Comparison of ENCODE assay signal across 14 cellular contexts in genomic region chr9:136664000-136664798, GRCh38. TPM values are rescaled to one million over a fixed set of nuclear protein-coding genes. Genes with fewer than 3 reads are reported as not detected.
DNase-seq lines count a peak whose midpoint lies in the region; ATAC-seq, FAIRE-seq and TF ChIP-seq lines count a peak whose summit lies in the region.
"Had no signal": no experiment of that assay in that cellular context is flagged by ENCODE, and none has a peak within 500 bp of the region (broad histone marks: within the 10 kb centered on the region; RNA-seq: fewer than 3 reads in every experiment).

No MANE protein-coding gene starts in this region.

- H3K27me3 ChIP-seq in BLaER1 (peaks cover 47% of the 10 kb centered on the region; the same call in 1 of the 2 replicates), K562 (ENCODE audit: control insufficient read depth in 2 of 2, insufficient read depth in 2 of 2, low read length in 2 of 2) (no peaks in the 10 kb centered on the region), liver (ENCODE audit: control insufficient read depth in 4 of 4, insufficient read depth in 4 of 4, low read length in 3 of 4) (no peaks in the 10 kb centered on the region)
- H3K27me3 ChIP-seq: pancreas had no signal

- H4K20me1 ChIP-seq in BLaER1 (peaks cover 41% of the 10 kb centered on the region), K562 (replicated peaks; ENCODE audit: control insufficient read depth, insufficient read depth, low read length) (peaks cover 41% of the 10 kb centered on the region)

- no peaks in the 10 kb centered on the region for H3K4me1 Mint-ChIP-seq in activated naive CD8-positive, alpha-beta T cell treated with anti-CD3 and anti-CD28 coated beads, Interleukin-2, amount 50 U/mL, for 24 hours

- DNase-seq in K562 (ENCODE audit: extremely low read depth in 1 of 4, low spot score in 3 of 4): peak; percentile 42 to 60 (median 50)
- no peak for DNase-seq in activated naive CD8-positive, alpha-beta T cell treated with anti-CD3 and anti-CD28 coated beads, Interleukin-2, amount 50 U/mL, for 24 hours
- no peak for DNase-seq in T-helper 9 cell
- no peak for DNase-seq in NCI-H2196 (lab: John Stamatoyannopoulos, UW; ENCODE audit: unreplicated experiment)
- DNase-seq: activated CD4-positive, alpha-beta T cell treated with anti-CD3 and anti-CD28 coated beads for 36 hours; central memory CD4-positive, alpha-beta T cell; NCI-H146 had no signal

- CTCF ChIA-PET in K562 (lab: Yijun Ruan, JAX; ENCODE audit: low intra/inter-chr PET ratio): no interaction called here

- H3K4me2 ChIP-seq in BLaER1 (peak overlapping the region; percentile 99), K562 (ENCODE audit: insufficient read depth, low read length) (peak overlapping the region; percentile 95)

- no peak overlapping the region for H3K27ac Mint-ChIP-seq in activated naive CD8-positive, alpha-beta T cell treated with anti-CD3 and anti-CD28 coated beads, Interleukin-2, amount 50 U/mL, for 24 hours
- H3K27ac Mint-ChIP-seq: activated CD4-positive, alpha-beta T cell treated with anti-CD3 and anti-CD28 coated beads for 36 hours; activated T-helper 1 cell treated with anti-CD3 and anti-CD28 coated beads, Interleukin-12 subunit alpha, Interleukin-12 subunit beta, Interleukin-2, Interleukin-4 antibody, amounts not matched to agents 30 ng/mL and 10 ng/mL and 1 ng/mL, durations not matched to agents 14 hours and 24 hours and 36 hours had no signal

- no peaks in the 10 kb centered on the region for H3K9me3 Mint-ChIP-seq in activated naive CD8-positive, alpha-beta T cell treated with anti-CD3 and anti-CD28 coated beads, Interleukin-2, amount 50 U/mL, for 24 hours
- H3K9me3 Mint-ChIP-seq: activated T-helper 1 cell treated with anti-CD3 and anti-CD28 coated beads, Interleukin-12 subunit alpha, Interleukin-12 subunit beta, Interleukin-2, Interleukin-4 antibody, amounts not matched to agents 30 ng/mL and 10 ng/mL and 1 ng/mL, durations not matched to agents 14 hours and 24 hours and 36 hours had no signal

- POLR2A ChIA-PET in K562 (lab: Yijun Ruan, JAX): interaction anchor here (0.6 to 1.0 kb wide), 4 partner anchors 10 to 295 kb away, joined by 3 to 4 read pairs (median 4); no protein-coding TSS in a partner anchor

- H3K36me3 Mint-ChIP-seq in activated naive CD8-positive, alpha-beta T cell treated with anti-CD3 and anti-CD28 coated beads, Interleukin-2, amount 50 U/mL, for 24 hours (ENCODE audit: low read depth): no peaks in the 10 kb centered on the region

- peaks cover 70% of the 10 kb centered on the region for H3K79me2 ChIP-seq in K562 (ENCODE audit: control insufficient read depth, insufficient read depth, low read length)

- TF ChIP-seq POLR2A in K562 (conservative IDR thresholded peaks at IDR 0.05): peak; percentile 44

- in situ Hi-C loops in K562 (cut with MboI): no loop called here

- H3K27ac ChIP-seq in BLaER1 (no peak overlapping the region), K562 (ENCODE audit: extremely low read depth, low read depth, low read length) (peak overlapping the region; percentile 79), liver (ENCODE audit: low read depth in 1 of 2, low read length in 2 of 2) (peak overlapping the region; percentile 68 to 78), skin epidermis (peak overlapping the region; percentile 33 to 93 (median 68))

- 0 out of 2 replicates have a peak overlapping the region, but pooled peaks have one; percentile 10 for H3K9ac ChIP-seq in BLaER1
- H3K9ac ChIP-seq in K562 (ENCODE audit: insufficient read depth in 1 of 2, low read depth in 2 of 2, low read length in 2 of 2): peak overlapping the region; percentile 77 to 97
- H3K9ac ChIP-seq in liver (ENCODE audit: low read depth in 1 of 2, low read length in 2 of 2): peak overlapping the region in 1 of 2 donors; percentile 28

- FAIRE-seq in K562 (lab: Jason Lieb, UNC): peak; percentile 19
- FAIRE-seq: islet of Langerhans, pancreas had no signal

- TF ChIP-seq RAD21 in K562 (CRISPR knock-in tag; conservative IDR thresholded peaks at IDR 0.05 in 1 of 2, IDR thresholded peaks at IDR 0.05 in 1 of 2) (no peak), liver (IDR thresholded peaks at IDR 0.05) (no peak)

- no peak for TF ChIP-seq CTCF in K562 (IDR thresholded peaks at IDR 0.05 in 2 of 3, conservative IDR thresholded peaks at IDR 0.05 in 1 of 3; ENCODE audit: insufficient read depth in 2 of 3, low read depth in 1 of 3, low read length in 3 of 3)
- TF ChIP-seq CTCF in liver (IDR thresholded peaks at IDR 0.05; ENCODE audit: low read depth, low read length, missing input control): no peak

- ATAC-seq in K562: peak; percentile 6
- no peak for ATAC-seq in GM21360 (IDR thresholded peaks at IDR 0.05; ENCODE audit: unreplicated experiment)
- no peak for ATAC-seq in activated naive CD8-positive, alpha-beta T cell treated with anti-CD3 and anti-CD28 coated beads, Interleukin-2, amount 50 U/mL, for 24 hours
- ATAC-seq: pancreas had no signal

- peaks cover 12% of the 10 kb centered on the region for H3K27me3 Mint-ChIP-seq in activated naive CD8-positive, alpha-beta T cell treated with anti-CD3 and anti-CD28 coated beads, Interleukin-2, amount 50 U/mL, for 24 hours

- H3K9me3 ChIP-seq in BLaER1 (no peaks in the 10 kb centered on the region), K562 (replicated peaks; ENCODE audit: control insufficient read depth, insufficient read depth, low read depth, low read length) (0 out of 2 replicates have a peak, but pooled peaks cover 3% of the 10 kb centered on the region), liver (ENCODE audit: control insufficient read depth in 4 of 4, low read length in 3 of 4) (no peaks in the 10 kb centered on the region)
- H3K9me3 ChIP-seq: pancreas had no signal

- peak overlapping the region; percentile 69; the same call in 1 of the 2 replicates for H3K4me3 ChIP-seq in BLaER1
- peak overlapping the region; percentile 81 for H3K4me3 ChIP-seq in K562
- H3K4me3 ChIP-seq in liver (ENCODE audit: low read depth in 1 of 3, low read length in 3 of 3): peak overlapping the region; percentile 41 to 66 (median 58)
- peak overlapping the region; percentile 10 to 41 (median 31) for H3K4me3 ChIP-seq in skin epidermis

- H3K36me3 ChIP-seq in BLaER1: 0 out of 2 replicates have a peak, but pooled peaks cover 10% of the 10 kb centered on the region
- peaks cover 52% of the 10 kb centered on the region; the same call in 2 of the 3 replicates for H3K36me3 ChIP-seq in K562 (ENCODE audit: control insufficient read depth, insufficient read depth, low read length)
- H3K36me3 ChIP-seq in liver (ENCODE audit: control insufficient read depth in 4 of 4, insufficient read depth in 3 of 4, low read depth in 1 of 4, low read length in 3 of 4): no peaks in the 10 kb centered on the region
- H3K36me3 ChIP-seq: pancreas had no signal

- TF ChIP-seq EP300 in K562 (IDR thresholded peaks at IDR 0.05; ENCODE audit: low read length): no peak

- no peak overlapping the region for H3K4me3 Mint-ChIP-seq in activated naive CD8-positive, alpha-beta T cell treated with anti-CD3 and anti-CD28 coated beads, Interleukin-2, amount 50 U/mL, for 24 hours

- H2AFZ ChIP-seq in K562 (ENCODE audit: low read depth, low read length): no peak overlapping the region

- peaks cover 2% of the 10 kb centered on the region for H3K9me1 ChIP-seq in K562 (ENCODE audit: control insufficient read depth, insufficient read depth, low read length)

- intact Hi-C loops in K562 (cut with micrococcal nuclease): no loop called here

- no TSS peak for BruUV-seq in K562 (replicated peaks; lab: Mats Ljungman, UMichigan)

- 20% methylated on average over 18 of the region's 18 CpGs for WGBS in K562 (ENCODE audit: insufficient coverage, low coverage, missing lambda C conversion rate)
- WGBS in liver: 82% methylated on average over 18 of the region's 18 CpGs

- peaks cover 94% of the 10 kb centered on the region for H3K4me1 ChIP-seq in BLaER1
- peaks cover 18 to 96% of the 10 kb centered on the region in 2 experiments for H3K4me1 ChIP-seq in K562 (replicated peaks in 1 of 2; ENCODE audit: control insufficient read depth in 2 of 2, insufficient read depth in 2 of 2, low read length in 2 of 2)
- H3K4me1 ChIP-seq in liver (ENCODE audit: control insufficient read depth in 4 of 4, insufficient read depth in 4 of 4, low read length in 3 of 4): peaks cover 0 to 8% (median 6%) of the 10 kb centered on the region in 4 donors
- H3K4me1 ChIP-seq: pancreas had no signal

RNA-seq across cellular contexts. Expression of gene EGFL7, which starts 1.5 kb away (rescaled TPM):
- 149 and 838 TPM in 2 replicates for total RNA-seq in K562 (2011; cell fraction: chromatin; rRNA removed; ENCODE audit: low replicate concordance)
- 1,169 and 1,462 TPM in 2 replicates for total RNA-seq in K562 (2011; cell fraction: nucleolus; rRNA removed)
- 493 and 520 TPM in 2 replicates for total RNA-seq in K562 (2011; cell fraction: nucleoplasm; rRNA removed)
- 217 and 294 TPM in 2 replicates for total RNA-seq in K562 (2014; rRNA removed)
- total RNA-seq in K562 (2014; rRNA removed; fragmentation: Illumina TruSeq; extraction: Trizol): 6.6 and 10.2 TPM in 2 replicates
- total RNA-seq in K562 (2015; rRNA removed; fragmentation: Illumina TruSeq; extraction: Trizol): 55.3 and 55.5 TPM in 2 replicates
- 213 and 225 TPM in 2 replicates for total RNA-seq in K562 (2021)
- 220 and 305 TPM in 2 replicates for polyA plus RNA-seq in K562 (2011; rRNA removed)
- polyA plus RNA-seq in K562 (2011; cell fraction: cytosol; rRNA removed): 390 and 1,175 TPM in 2 replicates
- 1,734 and 4,262 TPM in 2 replicates for polyA plus RNA-seq in K562 (2011; cell fraction: nucleus; rRNA removed)
- polyA plus RNA-seq in K562 (2012): 148 and 194 TPM in 2 replicates
- polyA plus RNA-seq in K562 (2014; fragmentation: Illumina TruSeq; extraction: Trizol): 16.3 and 110 TPM in 2 replicates
- polyA plus RNA-seq in K562 (2014; fragmentation: Nextera tagmentation; extraction: Ambion mirVana): 10 to 100 TPM in 1 of 2 experiments, 1 to 10 TPM in 1; 1.5 to 10.9 TPM
- 286 and 294 TPM in 2 replicates for polyA plus RNA-seq in K562 (2014; rRNA removed)
- 33.5 and 52.0 TPM in 2 replicates for polyA minus RNA-seq in K562 (2011; rRNA and poly(A)+ RNA removed)
- polyA minus RNA-seq in K562 (2011; cell fraction: cytosol; rRNA and poly(A)+ RNA removed): 222 and 294 TPM in 2 replicates
- 630 and 998 TPM in 2 replicates for polyA minus RNA-seq in K562 (2011; cell fraction: nucleus; rRNA and poly(A)+ RNA removed)
- total RNA-seq in liver: 10 to 100 TPM; 34.5 to 38.5 TPM
- polyA plus RNA-seq in liver: 10 to 100 TPM; 32.1 to 39.7 TPM

RNA-seq across cellular contexts. Expression of gene AGPAT2, which starts 23.1 kb away (rescaled TPM):
- 18.6 and 52.7 TPM in 2 replicates for total RNA-seq in K562 (2011; cell fraction: chromatin; rRNA removed; ENCODE audit: low replicate concordance)
- 77.5 and 84.7 TPM in 2 replicates for total RNA-seq in K562 (2011; cell fraction: nucleolus; rRNA removed)
- total RNA-seq in K562 (2011; cell fraction: nucleoplasm; rRNA removed): 39.6 and 45.3 TPM in 2 replicates
- total RNA-seq in K562 (2014; rRNA removed): 45.5 and 56.5 TPM in 2 replicates
- total RNA-seq in K562 (2014; rRNA removed; fragmentation: Illumina TruSeq; extraction: Trizol): 7.2 and 8.5 TPM in 2 replicates
- 27.7 and 31.8 TPM in 2 replicates for total RNA-seq in K562 (2015; rRNA removed; fragmentation: Illumina TruSeq; extraction: Trizol)
- total RNA-seq in K562 (2021): 52.6 and 54.5 TPM in 2 replicates
- 17.3 and 25.4 TPM in 2 replicates for polyA plus RNA-seq in K562 (2011; rRNA removed)
- 37.8 and 64.3 TPM in 2 replicates for polyA plus RNA-seq in K562 (2011; cell fraction: cytosol; rRNA removed)
- 26.1 and 33.3 TPM in 2 replicates for polyA plus RNA-seq in K562 (2011; cell fraction: nucleus; rRNA removed)
- 34.3 and 52.5 TPM in 2 replicates for polyA plus RNA-seq in K562 (2012)
- polyA plus RNA-seq in K562 (2014; fragmentation: Illumina TruSeq; extraction: Trizol): 23.9 and 38.6 TPM in 2 replicates
- under 1 TPM; 0.13 to 0.45 TPM for polyA plus RNA-seq in K562 (2014; fragmentation: Nextera tagmentation; extraction: Ambion mirVana)
- polyA plus RNA-seq in K562 (2014; rRNA removed): 47.1 and 51.9 TPM in 2 replicates
- 10.0 and 12.2 TPM in 2 replicates for polyA minus RNA-seq in K562 (2011; rRNA and poly(A)+ RNA removed)
- polyA minus RNA-seq in K562 (2011; cell fraction: cytosol; rRNA and poly(A)+ RNA removed): 19.5 and 23.0 TPM in 2 replicates
- 21.4 and 30.0 TPM in 2 replicates for polyA minus RNA-seq in K562 (2011; cell fraction: nucleus; rRNA and poly(A)+ RNA removed)
- 100 to 1,000 TPM in 1 of 2 donors, 10 to 100 TPM in 1; 75.1 to 213 TPM for total RNA-seq in liver
- 100 to 1,000 TPM; 211 to 222 TPM for polyA plus RNA-seq in liver

RNA-seq across cellular contexts. Expression of gene DIPK1B, which starts 48.2 kb away (rescaled TPM):
- total RNA-seq in K562 (2011; cell fraction: chromatin; rRNA removed; ENCODE audit: low replicate concordance): 11.8 and 45.1 TPM in 2 replicates
- total RNA-seq in K562 (2011; cell fraction: nucleolus; rRNA removed): 39.9 and 47.9 TPM in 2 replicates
- 25.8 and 26.4 TPM in 2 replicates for total RNA-seq in K562 (2011; cell fraction: nucleoplasm; rRNA removed)
- total RNA-seq in K562 (2014; rRNA removed) (22.3 and 25.2 TPM in 2 replicates), K562 (2014; rRNA removed; fragmentation: Illumina TruSeq; extraction: Trizol) (2.8 TPM in 2 replicates), K562 (2015; rRNA removed; fragmentation: Illumina TruSeq; extraction: Trizol) (5.9 and 7.4 TPM in 2 replicates), K562 (2021) (20.4 TPM in 2 replicates), liver (10 to 100 TPM in 1 of 2 donors, 1 to 10 TPM in 1; 6.4 to 19.7 TPM)
- polyA plus RNA-seq in K562 (2011; rRNA removed) (11.4 and 20.2 TPM in 2 replicates), K562 (2014; fragmentation: Illumina TruSeq; extraction: Trizol) (4.2 and 6.8 TPM in 2 replicates), K562 (2014; fragmentation: Nextera tagmentation; extraction: Ambion mirVana) (under 1 TPM; 0.08 to 0.21 TPM), K562 (2014; rRNA removed) (20.5 and 21.2 TPM in 2 replicates), liver (1 to 10 TPM; 2.3 to 4.1 TPM)
- 26.7 and 64.0 TPM in 2 replicates for polyA plus RNA-seq in K562 (2011; cell fraction: cytosol; rRNA removed)
- 41.8 and 57.7 TPM in 2 replicates for polyA plus RNA-seq in K562 (2011; cell fraction: nucleus; rRNA removed)
- 9.0 and 14.4 TPM in 2 replicates for polyA plus RNA-seq in K562 (2012)
- polyA minus RNA-seq in K562 (2011; rRNA and poly(A)+ RNA removed): 3.7 and 4.5 TPM in 2 replicates
- polyA minus RNA-seq in K562 (2011; cell fraction: cytosol; rRNA and poly(A)+ RNA removed): 13.1 and 14.0 TPM in 2 replicates
- 9.0 and 9.8 TPM in 2 replicates for polyA minus RNA-seq in K562 (2011; cell fraction: nucleus; rRNA and poly(A)+ RNA removed)

Comparison
In these comparisons a context has a peak if more than half of its experiments do, and no peak if none do; other contexts are left out.
1. H3K4me3 ChIP-seq: peak in every context shown above with its lines; median percentile 81 in K562; 69 in BLaER1; 58 in liver; 31 in skin epidermis.
2. DNase-seq: peak in K562 (4 of 4); none in activated naive CD8-positive, alpha-beta T cell treated with anti-CD3 and anti-CD28 coated beads, Interleukin-2, amount 50 U/mL, for 24 hours (single experiment), T-helper 9 cell (single experiment) and NCI-H2196 (single experiment).